In the genomic region with DNA sequence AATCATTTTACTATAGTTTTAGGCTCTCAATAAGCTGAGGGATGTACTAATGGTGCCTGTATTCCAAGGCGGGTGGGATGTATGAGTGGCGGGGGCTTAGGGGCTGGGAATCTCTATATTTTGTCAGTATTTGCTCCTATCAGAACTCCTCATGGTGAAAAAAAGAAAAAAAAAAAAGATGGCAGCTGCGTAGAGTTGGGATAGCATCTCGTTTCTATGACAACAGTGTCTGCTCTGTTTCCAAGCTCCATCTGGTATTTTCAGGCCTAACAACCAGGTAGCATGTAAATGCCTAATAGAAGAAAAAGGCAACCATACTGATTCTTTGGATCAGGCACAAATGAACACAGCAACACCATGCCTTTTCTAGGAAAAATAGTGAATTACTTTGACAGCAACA, we compare ENCODE assay signal across 22 cellular contexts. TPM values are rescaled to one million over a fixed set of nuclear protein-coding genes. Genes with fewer than 3 reads are reported as not detected.
"Had no signal": no experiment of that assay in that cellular context is flagged by ENCODE, and none has a peak within 500 bp of the region (broad histone marks: within the 10 kb centered on the region; RNA-seq: fewer than 3 reads in every experiment).

No MANE protein-coding gene starts in this region.

- ATAC-seq: activated CD4-positive, alpha-beta T cell treated with anti-CD3 and anti-CD28 coated beads for 36 hours; activated CD8-positive, alpha-beta memory T cell treated with anti-CD3 and anti-CD28 coated beads, Interleukin-2, amount 10 ng/mL, durations not matched to agents 7 days and 5 days; activated CD8-positive, alpha-beta T cell treated with anti-CD3 and anti-CD28 coated beads, Interleukin-2, amount 10 ng/mL, durations not matched to agents 7 days and 5 days; activated naive CD4-positive, alpha-beta T cell treated with anti-CD3 and anti-CD28 coated beads, Interleukin-2, amount 50 U/mL, for 72 hours; activated T-cell treated with anti-CD3 and anti-CD28 coated beads, Interleukin-2, amount 50 U/mL, for 72 hours; left lung; lower lobe of right lung; natural killer cell treated with Interleukin-12 subunit alpha and Interleukin-12 subunit beta and Interleukin-15 and Interleukin-18, amount 100 ng/mL, for 72 hours; right cardiac atrium had no signal

- H3K4me1 ChIP-seq: esophagus squamous epithelium, left lung, lower lobe of right lung, tibial nerve had no signal

- DNase-seq: activated CD4-positive, alpha-beta T cell treated with anti-CD3 and anti-CD28 coated beads for 36 hours; activated CD4-positive, CD25-positive, alpha-beta regulatory T cell; activated CD8-positive, alpha-beta memory T cell treated with anti-CD3 and anti-CD28 coated beads, Interleukin-2, amount 10 ng/mL, durations not matched to agents 7 days and 5 days; activated CD8-positive, alpha-beta T cell treated with anti-CD3 and anti-CD28 coated beads, Interleukin-2, amount 10 ng/mL, durations not matched to agents 7 days and 5 days; activated naive CD4-positive, alpha-beta T cell; activated T-cell treated with anti-CD3 and anti-CD28 coated beads, Interleukin-2, amount 50 U/mL, for 72 hours; dermis blood vessel endothelial cell; effector CD8-positive, alpha-beta T cell; esophagus squamous epithelium; kidney glomerular epithelial cell; left lung; lower lobe of right lung; mesendoderm; posterior cingulate gyrus; right cardiac atrium; stimulated activated CD4-positive, alpha-beta T cell treated with anti-CD3 and anti-CD28 coated beads, Interleukin-15, amount 100 ng/mL, for 24 hours; stimulated activated CD4-positive, alpha-beta T cell treated with anti-CD3 and anti-CD28 coated beads, Interleukin-2, amount 100 ng/mL, for 24 hours; stimulated activated naive CD4-positive, alpha-beta T cell had no signal

- H3K27ac ChIP-seq: epithelial cell of prostate, esophagus squamous epithelium, left lung, lower lobe of right lung, tibial nerve had no signal

- H3K9me3 ChIP-seq: esophagus squamous epithelium, left lung, lower lobe of right lung, tibial nerve had no signal

- H3K4me3 ChIP-seq: esophagus squamous epithelium, left lung, lower lobe of right lung, tibial nerve had no signal

- H3K36me3 ChIP-seq: esophagus squamous epithelium, left lung, lower lobe of right lung, tibial nerve had no signal

- H3K27me3 ChIP-seq: esophagus squamous epithelium, left lung, tibial nerve had no signal

RNA-seq across cellular contexts. Expression of a gene that starts 11.7 kb away (rescaled TPM):
- polyA plus RNA-seq: right cardiac atrium had no signal
